Comparison of ENCODE assay signal across 8 cellular contexts in genomic region chr6:34424200-34425131, GRCh38. TPM values are rescaled to one million over a fixed set of nuclear protein-coding genes. Genes with fewer than 3 reads are reported as not detected.
DNase-seq lines count a peak whose midpoint lies in the region; ATAC-seq and TF ChIP-seq lines count a peak whose summit lies in the region.

No MANE protein-coding gene starts in this region.

- no peak for DNase-seq in BJ (ENCODE audit: low read depth)
- no peak for DNase-seq in naive thymus-derived CD8-positive, alpha-beta T cell
- DNase-seq in iPS-NIHi7 (ENCODE audit: extremely low spot score): no peak
- no peak for DNase-seq in Kasumi-1 (lab: John Stamatoyannopoulos, UW)
- DNase-seq in NCI-H146 (lab: John Stamatoyannopoulos, UW): no peak

- H3K36me3 ChIP-seq in BJ (ENCODE audit: control insufficient read depth, insufficient read depth, low read length): peaks cover 21% of the 10 kb centered on the region
- H3K36me3 ChIP-seq in Loucy (ENCODE audit: insufficient read depth, low read length): peaks cover 45% of the 10 kb centered on the region; the same call in 1 of the 2 replicates

- no peak for ATAC-seq in naive thymus-derived CD8-positive, alpha-beta T cell
- no peak for ATAC-seq in HG02798 (IDR thresholded peaks at IDR 0.05; ENCODE audit: poor library complexity, unreplicated experiment)

- H3K4me1 Mint-ChIP-seq in dendritic cell treated with granulocyte-macrophage colony-stimulating factor and Interleukin-4, amounts not matched to agents 40 ng/mL and 50 ng/mL, for 4 days (ENCODE audit: low read depth): peaks cover 15% of the 10 kb centered on the region
- H3K4me1 Mint-ChIP-seq in naive thymus-derived CD8-positive, alpha-beta T cell: peaks cover 11 to 42% (median 34%) of the 10 kb centered on the region in 4 donors

- H3K27me3 ChIP-seq in BJ (ENCODE audit: control insufficient read depth, insufficient read depth, low read length) (no peaks in the 10 kb centered on the region), Loucy (ENCODE audit: insufficient read depth, low read length, poor library complexity, severe bottlenecking) (peaks cover 9% of the 10 kb centered on the region)

- H3K9me2 ChIP-seq in Loucy (replicated peaks; ENCODE audit: low read depth, low read length): no peaks in the 10 kb centered on the region

- H3K4me3 ChIP-seq in BJ (ENCODE audit: low read depth, low read length) (peak overlapping the region; percentile 98), Loucy (ENCODE audit: low read length, poor library complexity, severe bottlenecking) (peak overlapping the region; percentile 100)

- H3K27me3 Mint-ChIP-seq in dendritic cell treated with granulocyte-macrophage colony-stimulating factor and Interleukin-4, amounts not matched to agents 40 ng/mL and 50 ng/mL, for 4 days: peaks cover 4% of the 10 kb centered on the region
- no peaks in the 10 kb centered on the region for H3K27me3 Mint-ChIP-seq in naive thymus-derived CD8-positive, alpha-beta T cell

- POLR2A ChIA-PET in BJ (lab: Charles Lee): interaction anchor here (0.7 kb wide), 1 partner anchor 187 kb away, joined by 3 read pairs; no protein-coding TSS in a partner anchor
- POLR2A ChIA-PET in naive thymus-derived CD8-positive, alpha-beta T cell (lab: Charles Lee): interaction anchor here (0.8 to 3.5 kb wide), 8 partner anchors 9 to 235 kb away, joined by 3 to 34 read pairs (median 6); no protein-coding TSS in a partner anchor

- H3K9ac ChIP-seq in Loucy (ENCODE audit: low read depth, low read length, poor library complexity, severe bottlenecking): peak overlapping the region; percentile 99

- peaks cover 51% of the 10 kb centered on the region for H4K20me1 ChIP-seq in Loucy (ENCODE audit: insufficient read depth, low read length, poor library complexity, severe bottlenecking)

- H3K4me1 ChIP-seq in Loucy (ENCODE audit: insufficient read depth, low read length, poor library complexity, severe bottlenecking): peaks cover 37% of the 10 kb centered on the region

- H3K4me3 Mint-ChIP-seq in dendritic cell treated with granulocyte-macrophage colony-stimulating factor and Interleukin-4, amounts not matched to agents 40 ng/mL and 50 ng/mL, for 4 days: peak overlapping the region; percentile 97
- peak overlapping the region; percentile 93 to 99 (median 98) for H3K4me3 Mint-ChIP-seq in naive thymus-derived CD8-positive, alpha-beta T cell

- H3K36me3 Mint-ChIP-seq in dendritic cell treated with granulocyte-macrophage colony-stimulating factor and Interleukin-4, amounts not matched to agents 40 ng/mL and 50 ng/mL, for 4 days (ENCODE audit: low read depth): peaks cover 66% of the 10 kb centered on the region
- H3K36me3 Mint-ChIP-seq in naive thymus-derived CD8-positive, alpha-beta T cell: peaks cover 4 to 60% (median 13%) of the 10 kb centered on the region in 3 donors

- H3K27ac Mint-ChIP-seq in dendritic cell treated with granulocyte-macrophage colony-stimulating factor and Interleukin-4, amounts not matched to agents 40 ng/mL and 50 ng/mL, for 4 days: peak overlapping the region; percentile 97
- peak overlapping the region; percentile 96 to 99 (median 98) for H3K27ac Mint-ChIP-seq in naive thymus-derived CD8-positive, alpha-beta T cell

- peaks cover 64% of the 10 kb centered on the region for H3K79me2 ChIP-seq in Loucy (ENCODE audit: insufficient read depth, low read length)

- TF ChIP-seq CTCF in BJ (IDR thresholded peaks at IDR 0.05; ENCODE audit: insufficient read depth, low read depth, low read length): no peak
- no peak for TF ChIP-seq CTCF in Loucy (conservative IDR thresholded peaks at IDR 0.05; ENCODE audit: low read length)

- H3K4me2 ChIP-seq in Loucy (ENCODE audit: low read depth, low read length, poor library complexity, severe bottlenecking): peak overlapping the region; percentile 93

- no peaks in the 10 kb centered on the region for H3K9me3 Mint-ChIP-seq in dendritic cell treated with granulocyte-macrophage colony-stimulating factor and Interleukin-4, amounts not matched to agents 40 ng/mL and 50 ng/mL, for 4 days
- no peaks in the 10 kb centered on the region for H3K9me3 Mint-ChIP-seq in naive thymus-derived CD8-positive, alpha-beta T cell

- no peaks in the 10 kb centered on the region for H3K9me3 ChIP-seq in Loucy (ENCODE audit: insufficient read depth, low read depth, low read length)

- no peaks in the 10 kb centered on the region for H3F3A ChIP-seq in Loucy (ENCODE audit: low read depth)

- intact Hi-C loops in dendritic cell treated with granulocyte-macrophage colony-stimulating factor and Interleukin-4, amounts not matched to agents 40 ng/mL and 50 ng/mL, for 4 days (cut with micrococcal nuclease): no loop called here

- no peak overlapping the region for H2AFZ ChIP-seq in Loucy (ENCODE audit: low read length)

- CTCF ChIA-PET in BJ (lab: Yijun Ruan, JAX): interaction anchor here (1.4 to 1.5 kb wide), 2 partner anchors 8 to 176 kb away, joined by 3 to 4 read pairs; no protein-coding TSS in a partner anchor

RNA-seq across cellular contexts. Expression of gene RPS10, which starts 1.4 kb away (rescaled TPM):
- polyA plus RNA-seq in BJ (2011; rRNA removed): 2,590 and 3,048 TPM in 2 replicates
- 602 and 1,164 TPM in 2 replicates for polyA minus RNA-seq in BJ (2011; rRNA and poly(A)+ RNA removed)
- 1,000 to 10,000 TPM; 2,574 to 2,591 TPM for total RNA-seq in naive thymus-derived CD8-positive, alpha-beta T cell
- polyA plus RNA-seq in naive thymus-derived CD8-positive, alpha-beta T cell: 1,000 to 10,000 TPM; 2,314 to 2,962 (median 2,356) TPM

RNA-seq across cellular contexts. Expression of gene NUDT3, which starts 32.0 kb away (rescaled TPM):
- polyA plus RNA-seq in BJ (2011; rRNA removed): 9.6 and 14.9 TPM in 2 replicates
- polyA minus RNA-seq in BJ (2011; rRNA and poly(A)+ RNA removed): 12.1 and 12.5 TPM in 2 replicates
- 10 to 100 TPM; 29.8 to 31.7 TPM for total RNA-seq in naive thymus-derived CD8-positive, alpha-beta T cell
- polyA plus RNA-seq in naive thymus-derived CD8-positive, alpha-beta T cell: 10 to 100 TPM in 1 of 3 donors, 1 to 10 TPM in 2; 7.4 to 10.8 (median 9.3) TPM

RNA-seq across cellular contexts. Expression of gene PACSIN1, which starts 41.4 kb away (rescaled TPM):
- polyA plus RNA-seq in BJ (2011; rRNA removed): 0.02 and 0.04 TPM in 2 replicates
- polyA minus RNA-seq in BJ (2011; rRNA and poly(A)+ RNA removed): 0.05 TPM in 1 of 2 replicates, not detected in the other
- under 1 TPM; 0.41 to 0.47 TPM for total RNA-seq in naive thymus-derived CD8-positive, alpha-beta T cell
- polyA plus RNA-seq in naive thymus-derived CD8-positive, alpha-beta T cell: under 1 TPM; 0.06 to 0.82 (median 0.07) TPM
